8 cellular contexts compared by ENCODE assay signal in the genomic region with DNA sequence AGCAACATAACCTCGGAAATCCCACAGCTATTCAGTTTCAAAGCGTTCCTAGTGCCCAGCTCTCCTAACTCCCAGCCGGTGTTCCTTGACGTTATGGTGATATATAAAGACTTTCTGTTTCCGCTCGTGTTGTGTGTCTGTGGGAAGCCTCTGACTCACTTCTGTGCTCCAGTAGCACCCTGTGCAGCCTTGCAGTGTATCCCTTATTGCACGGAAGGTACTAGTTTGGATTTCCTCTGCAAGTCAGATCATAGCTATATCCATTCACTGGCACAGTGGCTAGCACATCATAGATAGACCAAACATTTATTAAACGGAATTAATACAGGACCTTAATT. TPM values are rescaled to one million over a fixed set of nuclear protein-coding genes. Genes with fewer than 3 reads are reported as not detected.
DNase-seq lines count a peak whose midpoint lies in the region; ATAC-seq, FAIRE-seq and TF ChIP-seq lines count a peak whose summit lies in the region.

No MANE protein-coding gene starts in this region.

- intact Hi-C loops in body of pancreas (cut with DNase I), result no loop called here

- FAIRE-seq in GM18507 (lab: Jason Lieb, UNC), result peak; percentile 15

- 1 to 2% methylated on average over 8 of the region's 8 CpGs for WGBS in body of pancreas, 2 donors
- WGBS in smooth muscle cell (ENCODE audit: low lambda C conversion rate), result 3% methylated on average over 8 of the region's 8 CpGs

- H4K20me1 ChIP-seq in smooth muscle cell (ENCODE audit: low read depth), result no peaks in the 10 kb centered on the region

- H3K4me3 ChIP-seq in ACC112 (ENCODE audit: low read depth, low read length), result peak overlapping the region; percentile 93
- peak overlapping the region; percentile 48 to 65 for H3K4me3 ChIP-seq in body of pancreas
- peak overlapping the region; percentile 80 for H3K4me3 ChIP-seq in iPS-20b (ENCODE audit: low read length)
- H3K4me3 ChIP-seq in smooth muscle cell, result peak overlapping the region; percentile 73

- no peaks in the 10 kb centered on the region for H3K9me3 ChIP-seq in body of pancreas
- no peaks in the 10 kb centered on the region for H3K9me3 ChIP-seq in iPS-20b (ENCODE audit: insufficient read depth, low read depth, low read length)
- H3K9me3 ChIP-seq in smooth muscle cell (replicated peaks; ENCODE audit: low read depth), result no peaks in the 10 kb centered on the region

- TF ChIP-seq CTCF in body of pancreas (IDR thresholded peaks at IDR 0.05) (no peak), smooth muscle cell (IDR thresholded peaks at IDR 0.05; ENCODE audit: borderline replicate concordance, insufficient read depth, poor library complexity, severe bottlenecking) (no peak)

- H3K4me1 ChIP-seq in ACC112 (ENCODE audit: control insufficient read depth, insufficient read depth, low read length, unreplicated experiment) (peaks cover 7% of the 10 kb centered on the region), body of pancreas (peaks cover 18% of the 10 kb centered on the region), iPS-20b (ENCODE audit: insufficient read depth, low read length) (no peaks in the 10 kb centered on the region; the same call in 1 of the 2 replicates), smooth muscle cell (ENCODE audit: low read depth) (no peaks in the 10 kb centered on the region)

- no peak for TF ChIP-seq POLR2A in body of pancreas (IDR thresholded peaks at IDR 0.05)

- H3K36me3 ChIP-seq in ACC112 (ENCODE audit: insufficient read depth, low read length) (no peaks in the 10 kb centered on the region), body of pancreas (replicated peaks in 1 of 2; ENCODE audit: insufficient read depth in 1 of 2, low read depth in 2 of 2) (no peaks in the 10 kb centered on the region), iPS-20b (ENCODE audit: insufficient read depth, low read depth, low read length) (no peaks in the 10 kb centered on the region), smooth muscle cell (ENCODE audit: low read depth) (no peaks in the 10 kb centered on the region)

- H2AFZ ChIP-seq in ACC112 (ENCODE audit: low read length, unreplicated experiment) (peak overlapping the region; percentile 93), smooth muscle cell (ENCODE audit: low read depth) (peak overlapping the region; percentile 90)

- H3K27me3 ChIP-seq in ACC112 (ENCODE audit: insufficient read depth, low read length) (no peaks in the 10 kb centered on the region), body of pancreas (no peaks in the 10 kb centered on the region), iPS-20b (ENCODE audit: insufficient read depth, low read length) (peaks cover 11% of the 10 kb centered on the region; the same call in 1 of the 2 replicates), smooth muscle cell (ENCODE audit: low read depth) (peaks cover 5% of the 10 kb centered on the region)

- H3K27ac ChIP-seq in ACC112 (ENCODE audit: low read depth, low read length) (peak overlapping the region; percentile 93), body of pancreas (peak overlapping the region; percentile 6 to 88 (median 84)), iPS-20b (ENCODE audit: low read length) (no peak overlapping the region), smooth muscle cell (ENCODE audit: low read depth) (peak overlapping the region; percentile 80)

- no peaks in the 10 kb centered on the region for H3F3A ChIP-seq in smooth muscle cell (ENCODE audit: low read depth)

- peak overlapping the region; percentile 87 for H3K4me2 ChIP-seq in smooth muscle cell

- DNase-seq in GM18507 (ENCODE audit: extremely low spot score, insufficient read length, low read depth), result no peak
- DNase-seq in RPMI7951 (ENCODE audit: low read depth), result peak; percentile 77
- peak; percentile 11 to 29 (median 18) for DNase-seq in body of pancreas
- no peak for DNase-seq in smooth muscle cell (lab: John Stamatoyannopoulos, UW; ENCODE audit: unreplicated experiment)
- no peak for DNase-seq in GOT3 (lab: John Stamatoyannopoulos, UW)

- H3K9ac ChIP-seq in iPS-20b (ENCODE audit: low read depth, low read length) (peak overlapping the region; percentile 83), smooth muscle cell (ENCODE audit: low read depth) (peak overlapping the region; percentile 69)

- ATAC-seq in HG03045 (IDR thresholded peaks at IDR 0.05; ENCODE audit: unreplicated experiment) (peak; percentile 22), body of pancreas (peak; percentile 36)

- H3K79me2 ChIP-seq in ACC112 (ENCODE audit: control insufficient read depth, insufficient read depth, low read length, unreplicated experiment) (peaks cover 6% of the 10 kb centered on the region), smooth muscle cell (ENCODE audit: low read depth) (no peaks in the 10 kb centered on the region)

RNA-seq across cellular contexts. Expression of gene ASAH2B, which starts 0.6 kb away (rescaled TPM):
- total RNA-seq in RPMI7951 (2014; rRNA removed; shearing (Covaris generic)), result 3.2 and 6.6 TPM in 2 replicates
- total RNA-seq in body of pancreas (1 to 10 TPM; 2.6 to 4.4 TPM), smooth muscle cell (3.7 and 4.5 TPM in 2 replicates)
- 2.5 and 3.1 TPM in 2 replicates for polyA plus RNA-seq in smooth muscle cell

Comparison
In these comparisons a context has a peak if more than half of its experiments do, and no peak if none do; other contexts are left out.
1. DNase-seq: peak in RPMI7951 (single experiment) and body of pancreas (4 of 4); none in GM18507 (single experiment), smooth muscle cell (single experiment) and GOT3 (single experiment).
2. Peak in every context shown above with its lines, with median percentiles within 50 percentile points of each other: H3K4me3 ChIP-seq.